Comparison of ENCODE assay signal across 23 cellular contexts in the genomic region with DNA sequence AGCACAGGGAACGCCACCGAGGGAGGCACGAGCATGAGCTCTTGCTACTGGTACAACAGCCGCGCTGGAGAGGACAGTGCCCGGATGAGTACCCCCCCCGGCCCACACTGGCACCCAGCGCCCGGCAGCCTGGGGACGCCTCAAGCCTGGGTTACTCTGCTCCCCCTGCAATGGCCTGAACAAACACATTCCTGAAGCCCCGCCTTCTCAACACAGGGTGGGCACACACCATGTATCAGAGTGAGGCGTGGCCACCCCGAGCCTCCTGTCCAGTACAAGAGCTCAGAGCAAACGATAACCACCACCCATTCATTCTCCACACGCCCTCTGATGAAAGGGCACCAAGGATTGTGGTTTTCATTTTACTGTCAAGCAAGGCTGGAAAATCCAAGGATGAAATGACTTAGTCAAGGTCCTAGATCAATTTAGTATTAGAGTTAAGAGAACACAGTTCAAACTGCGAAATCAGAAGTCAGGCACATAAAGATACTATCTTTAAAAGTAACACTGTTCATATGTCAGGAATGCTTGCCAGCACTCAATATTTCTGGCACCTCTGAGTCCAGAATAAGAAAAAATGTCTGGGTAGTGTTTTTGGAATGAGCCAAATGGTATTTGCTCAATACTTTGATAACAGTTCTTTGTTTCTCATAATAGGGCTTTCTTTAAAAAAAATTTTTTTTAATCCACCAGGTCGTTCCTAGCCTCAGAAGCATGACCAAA. TPM values are rescaled to one million over a fixed set of nuclear protein-coding genes. Genes with fewer than 3 reads are reported as not detected.
DNase-seq lines count a peak whose midpoint lies in the region; ATAC-seq and TF ChIP-seq lines count a peak whose summit lies in the region.
"Had no signal": no experiment of that assay in that cellular context is flagged by ENCODE, and none has a peak within 500 bp of the region (broad histone marks: within the 10 kb centered on the region; RNA-seq: fewer than 3 reads in every experiment).

No MANE protein-coding gene starts in this region.

- TF ChIP-seq CTCF in PC-3 (conservative IDR thresholded peaks at IDR 0.05; ENCODE audit: low read depth, low read length), result no peak
- TF ChIP-seq CTCF in fibroblast of the aortic adventitia (IDR thresholded peaks at IDR 0.05; ENCODE audit: insufficient read depth, low read length), result no peak

- H2AK5ac ChIP-seq in trophoblast cell (ENCODE audit: low read length), result no peak overlapping the region

- H3K9ac ChIP-seq in PC-3 (ENCODE audit: low read length), result no peak overlapping the region
- no peak overlapping the region for H3K9ac ChIP-seq in trophoblast cell (ENCODE audit: low read length)

- ATAC-seq in PC-3 (peak; percentile 44), HG03469 (IDR thresholded peaks at IDR 0.05; ENCODE audit: unreplicated experiment) (no peak)
- ATAC-seq: natural killer cell treated with Interleukin-12 subunit alpha and Interleukin-12 subunit beta and Interleukin-15 and Interleukin-18, amount 100 ng/mL, for 72 hours; stimulated activated naive CD8-positive, alpha-beta T cell treated with anti-CD3 and anti-CD28 coated beads, Interleukin-15, amount 100 ng/mL, for 72 hours had no signal

- H3K9me3 ChIP-seq in PC-3 (ENCODE audit: low read length) (no peaks in the 10 kb centered on the region), trophoblast cell (ENCODE audit: insufficient read depth, low read depth, low read length) (peaks cover 2% of the 10 kb centered on the region)
- H3K9me3 ChIP-seq: tibial nerve had no signal

- H3K36me3 ChIP-seq in PC-3 (ENCODE audit: low read depth, low read length) (peaks cover 55% of the 10 kb centered on the region), trophoblast cell (ENCODE audit: control insufficient read depth in 1 of 2, insufficient read depth in 2 of 2, low read length in 2 of 2) (peaks cover 9 to 12% of the 10 kb centered on the region in 2 experiments)

- intact Hi-C loops in PC-3 (cut with micrococcal nuclease), result no loop called here

- H3K27me3 ChIP-seq in PC-3 (ENCODE audit: low read length) (no peaks in the 10 kb centered on the region), trophoblast cell (ENCODE audit: insufficient read depth, low read length) (no peaks in the 10 kb centered on the region)
- H3K27me3 ChIP-seq: hepatocyte, tibial nerve had no signal

- H2BK120ac ChIP-seq in trophoblast cell (ENCODE audit: insufficient read depth, low read length, poor library complexity), result no peak overlapping the region

- no peaks in the 10 kb centered on the region for H3K9me2 ChIP-seq in PC-3 (replicated peaks; ENCODE audit: low read length)

- DNase-seq in DMS79 treated with DMSO at 0.1 percent for 48 hours (lab: John Stamatoyannopoulos, UW) (peak; percentile 21), DMS79 (lab: John Stamatoyannopoulos, UW) (no peak), PC-3 (no peak), fibroblast of the aortic adventitia (ENCODE audit: low read depth) (peak; percentile 66), trophoblast cell (peak; percentile 20 to 76), NAMALWA (ENCODE audit: low spot score) (no peak)
- DNase-seq in stimulated activated CD4-positive, alpha-beta T cell treated with anti-CD3 and anti-CD28 coated beads, Interleukin-2, amount 100 ng/mL, for 48 hours, result no peak
- DNase-seq: activated effector memory CD4-positive, alpha-beta T cell treated with anti-CD3 and anti-CD28 coated beads, Interleukin-2, amount 50 U/mL, for 16 hours; AML-193; COR-L47; NCI-H1436 treated with DMSO at 0.1 percent for 48 hours; NCI-H2171 treated with DMSO at 0.1 percent for 48 hours; OCI-M1; stimulated activated CD4-positive, alpha-beta T cell treated with anti-CD3 and anti-CD28 coated beads, Interleukin-4, amount 100 ng/mL, for 1 hour; stimulated activated naive CD8-positive, alpha-beta T cell treated with anti-CD3 and anti-CD28 coated beads, Interleukin-15, amount 100 ng/mL, for 72 hours; T-helper 2 cell had no signal

- no peak overlapping the region for H4K12ac ChIP-seq in trophoblast cell (ENCODE audit: low read depth, low read length)

- H3K27ac ChIP-seq in PC-3 (ENCODE audit: low read length) (no peak overlapping the region), trophoblast cell (ENCODE audit: low read depth, low read length) (no peak overlapping the region)
- H3K27ac ChIP-seq: 22Rv1, hepatocyte, tibial nerve, VCaP had no signal

- H3K23ac ChIP-seq in trophoblast cell (ENCODE audit: low read length), result no peak overlapping the region

- H3K4me1 ChIP-seq in PC-3 (ENCODE audit: insufficient read depth, low read length) (no peaks in the 10 kb centered on the region; the same call in 1 of the 2 replicates), trophoblast cell (ENCODE audit: control insufficient read depth in 1 of 2, insufficient read depth in 2 of 2, low read length in 2 of 2) (peaks cover 11 to 12% of the 10 kb centered on the region in 2 experiments)

- H3K4me2 ChIP-seq in PC-3 (ENCODE audit: low read length) (no peak overlapping the region), trophoblast cell (ENCODE audit: low read length) (no peak overlapping the region)
- H3K4me2 ChIP-seq: smooth muscle cell had no signal

- CTCF ChIA-PET in PC-3 (lab: Charles Lee), result interaction anchor here (1.4 kb wide), 1 partner anchor 13 kb away, joined by 3 read pairs; no protein-coding TSS in a partner anchor

- no peak overlapping the region for H3K14ac ChIP-seq in trophoblast cell (ENCODE audit: low read length)

- no peak overlapping the region for H3K4me3 ChIP-seq in PC-3 (ENCODE audit: low read length)
- H3K4me3 ChIP-seq in fibroblast of the aortic adventitia (ENCODE audit: low read depth, low read length), result no peak overlapping the region
- no peak overlapping the region for H3K4me3 ChIP-seq in trophoblast cell (ENCODE audit: low read depth, low read length)
- H3K4me3 ChIP-seq: hepatocyte, smooth muscle cell, tibial nerve had no signal

- peak overlapping the region; percentile 22 for H4K8ac ChIP-seq in trophoblast cell (ENCODE audit: low read depth, low read length)

- no peak overlapping the region for H2BK5ac ChIP-seq in trophoblast cell (ENCODE audit: low read depth, low read length, poor library complexity)

- H2AFZ ChIP-seq in PC-3 (ENCODE audit: low read length), result no peak overlapping the region
- H2AFZ ChIP-seq in trophoblast cell (ENCODE audit: insufficient read depth, low read length, poor library complexity), result no peak overlapping the region
- H2AFZ ChIP-seq: hepatocyte had no signal

- H3K79me2 ChIP-seq in PC-3 (ENCODE audit: low read length) (peaks cover 78% of the 10 kb centered on the region), trophoblast cell (ENCODE audit: control insufficient read depth, insufficient read depth, low read length, poor library complexity) (no peaks in the 10 kb centered on the region)

- peak overlapping the region; percentile 39 for H3K4ac ChIP-seq in trophoblast cell (ENCODE audit: low read depth, low read length)

- no peaks in the 10 kb centered on the region for H3F3A ChIP-seq in PC-3 (ENCODE audit: low read length, unreplicated experiment)

- H4K20me1 ChIP-seq in PC-3 (ENCODE audit: low read length), result no peaks in the 10 kb centered on the region

- POLR2A ChIA-PET in PC-3 (lab: Charles Lee; ENCODE audit: unreplicated experiment), result no interaction called here

- peak overlapping the region; percentile 15 for H4K91ac ChIP-seq in trophoblast cell (ENCODE audit: low read depth, low read length)

- H3K79me1 ChIP-seq in trophoblast cell (ENCODE audit: low read length), result no peaks in the 10 kb centered on the region

- WGBS in trophoblast cell (ENCODE audit: extremely low coverage, insufficient coverage, insufficient read length), result no CpG with 5 or more reads among the region's 17 CpGs

- H2BK12ac ChIP-seq in trophoblast cell (ENCODE audit: low read length), result no peak overlapping the region

- BruUV-seq in PC-3 (replicated peaks; lab: Mats Ljungman, UMichigan), result no TSS peak

- peak overlapping the region; percentile 11 for H3K18ac ChIP-seq in trophoblast cell (ENCODE audit: low read length)

RNA-seq across cellular contexts. Expression of a gene that starts 22.0 kb away (rescaled TPM):
- total RNA-seq in PC-3 (2014; rRNA removed) (159 and 189 TPM in 2 replicates), fibroblast of the aortic adventitia (ENCODE audit: low replicate concordance) (64.2 and 96.3 TPM in 2 replicates)
- 31.5 and 32.1 TPM in 2 replicates for polyA plus RNA-seq in trophoblast cell (2013)

RNA-seq across cellular contexts. Expression of a gene that starts 38.3 kb away (rescaled TPM):
- total RNA-seq in PC-3 (2014; rRNA removed), result 242 and 290 TPM in 2 replicates
- total RNA-seq in fibroblast of the aortic adventitia (ENCODE audit: low replicate concordance), result 43.2 and 130 TPM in 2 replicates
- polyA plus RNA-seq in trophoblast cell (2013), result 92.0 and 98.8 TPM in 2 replicates

Comparison
In these comparisons a context has a peak if more than half of its experiments do, and no peak if none do; other contexts are left out.
1. DNase-seq: peak in DMS79 treated with DMSO at 0.1 percent for 48 hours (single experiment), fibroblast of the aortic adventitia (single experiment) and trophoblast cell (2 of 2); none in DMS79 (single experiment), PC-3 (single experiment), stimulated activated CD4-positive, alpha-beta T cell treated with anti-CD3 and anti-CD28 coated beads, Interleukin-2, amount 100 ng/mL, for 48 hours (0 of 2) and NAMALWA (single experiment).